In genomic region chr7:144018065-144018464, GRCh38 we compare ENCODE assay signal across 33 cellular contexts. TPM values are rescaled to one million over a fixed set of nuclear protein-coding genes. Genes with fewer than 3 reads are reported as not detected.
"Had no signal": no experiment of that assay in that cellular context is flagged by ENCODE, and none has a peak within 500 bp of the region (broad histone marks: within the 10 kb centered on the region; RNA-seq: fewer than 3 reads in every experiment).

No MANE protein-coding gene starts in this region.

- H3K4me1 ChIP-seq: left lung, parathyroid adenoma, psoas muscle, right lobe of liver, suprapubic skin, upper lobe of right lung had no signal

- DNase-seq: heart left ventricle; kidney glomerular epithelial cell; left colon; left lung; midbrain; mucosa of descending colon; naive thymus-derived CD8-positive, alpha-beta T cell; nephron progenitor cell; occipital lobe; psoas muscle; right lobe of liver; stimulated activated CD4-positive, alpha-beta T cell treated with anti-CD3 and anti-CD28 coated beads, Interleukin-12 subunit alpha, Interleukin-12 subunit beta, amount 100 ng/mL, for 4 hours; stimulated activated CD4-positive, alpha-beta T cell treated with anti-CD3 and anti-CD28 coated beads, Interleukin-15, amount 100 ng/mL, for 24 hours; stimulated activated CD4-positive, alpha-beta T cell treated with anti-CD3 and anti-CD28 coated beads, Interleukin-2, amount 100 ng/mL, for 24 hours; stimulated activated CD4-positive, alpha-beta T cell treated with anti-CD3 and anti-CD28 coated beads, Interleukin-4, amount 100 ng/mL, for 1 hour; stimulated activated naive B cell treated with anti-CD40 and anti-IgM and Interleukin-4, amounts not matched to agents 10 μg/mL and 1 μg/mL and 100 μg/mL, for 72 hours; tibial artery; trophoblast cell; upper lobe of right lung had no signal

- H3K4me3 Mint-ChIP-seq: naive thymus-derived CD8-positive, alpha-beta T cell; nephron progenitor cell; neural progenitor cell; stimulated activated naive B cell treated with anti-CD40 and anti-IgM and Interleukin-4, amounts not matched to agents 10 μg/mL and 1 μg/mL and 100 μg/mL, for 72 hours; stimulated activated naive CD8-positive, alpha-beta T cell treated with anti-CD3 and anti-CD28 coated beads, Interleukin-15, Interleukin-2, amounts not matched to agents 100 ng/mL and 50 ng/mL, for 24 hours had no signal

- H3K4me3 ChIP-seq: heart left ventricle, left lung, lung, mucosa of descending colon, neural progenitor cell, psoas muscle, right lobe of liver, suprapubic skin, thoracic aorta, tibial artery, upper lobe of right lung had no signal

- H3K27ac Mint-ChIP-seq: naive thymus-derived CD8-positive, alpha-beta T cell; nephron progenitor cell; neural progenitor cell; stimulated activated naive B cell treated with anti-CD40 and anti-IgM and Interleukin-4, amounts not matched to agents 10 μg/mL and 1 μg/mL and 100 μg/mL, for 72 hours; stimulated activated naive CD8-positive, alpha-beta T cell treated with anti-CD3 and anti-CD28 coated beads, Interleukin-15, Interleukin-2, amounts not matched to agents 100 ng/mL and 50 ng/mL, for 24 hours had no signal

- H3K36me3 Mint-ChIP-seq: naive thymus-derived CD8-positive, alpha-beta T cell; neural progenitor cell; stimulated activated naive B cell treated with anti-CD40 and anti-IgM and Interleukin-4, amounts not matched to agents 10 μg/mL and 1 μg/mL and 100 μg/mL, for 72 hours had no signal

- H3K36me3 ChIP-seq: heart left ventricle, left lung, neural progenitor cell, neutrophil, right lobe of liver, suprapubic skin, thoracic aorta, tibial artery, upper lobe of right lung had no signal

- H3K9me3 ChIP-seq: heart left ventricle, left lung, mucosa of descending colon, neutrophil, psoas muscle, right lobe of liver, suprapubic skin, thoracic aorta, tibial artery, upper lobe of right lung had no signal

- H3K4me1 Mint-ChIP-seq: naive thymus-derived CD8-positive, alpha-beta T cell; nephron progenitor cell; neural progenitor cell; stimulated activated naive B cell treated with anti-CD40 and anti-IgM and Interleukin-4, amounts not matched to agents 10 μg/mL and 1 μg/mL and 100 μg/mL, for 72 hours had no signal

- H3K9me3 Mint-ChIP-seq: neural progenitor cell; stimulated activated naive CD8-positive, alpha-beta T cell treated with anti-CD3 and anti-CD28 coated beads, Interleukin-15, Interleukin-2, amounts not matched to agents 100 ng/mL and 50 ng/mL, for 24 hours had no signal

- H3K27me3 ChIP-seq: heart left ventricle, left lung, neural progenitor cell, neutrophil, right lobe of liver, suprapubic skin, tibial artery, upper lobe of right lung had no signal

- ATAC-seq: heart left ventricle; left colon; left lung; mucosa of descending colon; naive thymus-derived CD8-positive, alpha-beta T cell; psoas muscle; right lobe of liver; stimulated activated naive B cell treated with anti-CD40 and anti-IgM and Interleukin-4, amounts not matched to agents 10 μg/mL and 1 μg/mL and 100 μg/mL, for 72 hours; upper lobe of right lung had no signal

- H3K27me3 Mint-ChIP-seq: stimulated activated naive CD8-positive, alpha-beta T cell treated with anti-CD3 and anti-CD28 coated beads, Interleukin-15, Interleukin-2, amounts not matched to agents 100 ng/mL and 50 ng/mL, for 24 hours had no signal

RNA-seq across cellular contexts. Expression of gene OR6B1, which starts 17.9 kb away (rescaled TPM):
- total RNA-seq: heart left ventricle; left colon; left lung; lower leg skin; lung; mesenteric fat pad; mucosa of descending colon; naive thymus-derived CD8-positive, alpha-beta T cell; occipital lobe; osteocyte; posterior vena cava; psoas muscle; right lobe of liver; skeletal muscle tissue; subcutaneous adipose tissue; suprapubic skin; thoracic aorta; upper lobe of right lung had no signal

RNA-seq across cellular contexts. Expression of gene OR2A5, which starts 30.7 kb away (rescaled TPM):
- total RNA-seq: heart left ventricle; left colon; left lung; lower leg skin; lung; mesenteric fat pad; mucosa of descending colon; myocyte; naive thymus-derived CD8-positive, alpha-beta T cell; occipital lobe; osteocyte; posterior vena cava; psoas muscle; right lobe of liver; skeletal muscle tissue; subcutaneous adipose tissue; suprapubic skin; thoracic aorta; upper lobe of right lung had no signal

RNA-seq across cellular contexts. Expression of gene OR2A25, which starts 51.5 kb away (rescaled TPM):
- total RNA-seq: heart left ventricle; left colon; left lung; lower leg skin; lung; mesenteric fat pad; mucosa of descending colon; myocyte; naive thymus-derived CD8-positive, alpha-beta T cell; occipital lobe; osteocyte; posterior vena cava; psoas muscle; right lobe of liver; skeletal muscle tissue; subcutaneous adipose tissue; suprapubic skin; thoracic aorta; upper lobe of right lung had no signal
